ENCODE assay signal across 17 cellular contexts in genomic region chr3:123520656-123521055, GRCh38.
DNase-seq lines count a peak whose midpoint lies in the region; TF ChIP-seq lines count a peak whose summit lies in the region.
"Had no signal": no experiment of that assay in that cellular context is flagged by ENCODE, and none has a peak within 500 bp of the region (broad histone marks: within the 10 kb centered on the region; RNA-seq: fewer than 3 reads in every experiment).

No MANE protein-coding gene starts in this region.

- H3K9me3 ChIP-seq in esophagus muscularis mucosa = no peaks in the 10 kb centered on the region
- H3K9me3 ChIP-seq in ovary = no peaks in the 10 kb centered on the region
- H3K9me3 ChIP-seq: BE2C had no signal

- TF ChIP-seq EP300 in esophagus muscularis mucosa (IDR thresholded peaks at IDR 0.05) (no peak), ovary (IDR thresholded peaks at IDR 0.05) (no peak)

- intact Hi-C loops in esophagus muscularis mucosa (cut with DNase I) = no loop called here
- intact Hi-C loops in ovary (cut with DNase I) = no loop called here

- no peak overlapping the region for H3K4me3 ChIP-seq in esophagus muscularis mucosa
- H3K4me3 ChIP-seq in ovary = no peak overlapping the region

- H3K27ac ChIP-seq in VCaP (peak overlapping the region; percentile 55), esophagus muscularis mucosa (replicated peaks in 1 of 4) (peak overlapping the region; percentile 29 to 69 (median 63)), ovary (no peak overlapping the region)

- H3K36me3 ChIP-seq in esophagus muscularis mucosa = no peaks in the 10 kb centered on the region
- no peaks in the 10 kb centered on the region for H3K36me3 ChIP-seq in ovary

- H3K27me3 ChIP-seq in esophagus muscularis mucosa = no peaks in the 10 kb centered on the region
- no peaks in the 10 kb centered on the region for H3K27me3 ChIP-seq in ovary
- H3K27me3 ChIP-seq: BE2C had no signal

- peaks cover 27 to 65% (median 54%) of the 10 kb centered on the region in 4 donors for H3K4me1 ChIP-seq in esophagus muscularis mucosa
- H3K4me1 ChIP-seq in ovary (ENCODE audit: insufficient read depth) = peaks cover 4% of the 10 kb centered on the region
- H3K4me1 ChIP-seq: BE2C had no signal

- TF ChIP-seq POLR2A in esophagus muscularis mucosa (IDR thresholded peaks at IDR 0.05; ENCODE audit: low read depth) (no peak), ovary (IDR thresholded peaks at IDR 0.05) (no peak)

- TF ChIP-seq CTCF in VCaP (conservative IDR thresholded peaks at IDR 0.05) (no peak), esophagus muscularis mucosa (IDR thresholded peaks at IDR 0.05) (no peak), ovary (IDR thresholded peaks at IDR 0.05) (no peak)

- 27% methylated on average over 2 of the region's 2 CpGs for WGBS in esophagus muscularis mucosa
- WGBS in ovary, 3 donors = 63 to 74% (median 65%) methylated on average over 2 of the region's 2 CpGs

- peak; percentile 33 for DNase-seq in EH (ENCODE audit: low read depth)
- no peak for DNase-seq in esophagus muscularis mucosa (ENCODE audit: extremely low spot score)
- peak; percentile 57 for DNase-seq in renal cortical epithelial cell (ENCODE audit: low read depth)
- no peak for DNase-seq in activated CD4-positive, alpha-beta T cell treated with anti-CD3 and anti-CD28 coated beads for 4 hours
- no peak for DNase-seq in ovary
- DNase-seq in GF-D8 (lab: John Stamatoyannopoulos, UW) = no peak
- DNase-seq: BE2C; CD8-positive, alpha-beta memory T cell; DND-41; Karpas-422; MM.1S; NCI-H1417; NCI-H1930; NCI-H2171 treated with DMSO at 0.1 percent for 48 hours; NCI-H774; SHP77 had no signal

Comparison
In these comparisons a context has a peak if more than half of its experiments do, and no peak if none do; other contexts are left out.
1. DNase-seq: peak in EH (single experiment) and renal cortical epithelial cell (single experiment); none in esophagus muscularis mucosa (single experiment), activated CD4-positive, alpha-beta T cell treated with anti-CD3 and anti-CD28 coated beads for 4 hours (0 of 2), ovary (0 of 5) and GF-D8 (single experiment).
2. H3K27ac ChIP-seq: peak in VCaP (single experiment) and esophagus muscularis mucosa (4 of 4); none in ovary (0 of 2).